ENCODE assay signal across 8 cellular contexts in genomic region chr1:93848352-93848883, GRCh38. TPM values are rescaled to one million over a fixed set of nuclear protein-coding genes. Genes with fewer than 3 reads are reported as not detected.
DNase-seq lines count a peak whose midpoint lies in the region; ATAC-seq lines count a peak whose summit lies in the region.

No MANE protein-coding gene starts in this region.

- DNase-seq in activated CD4-positive, alpha-beta T cell treated with anti-CD3 and anti-CD28 coated beads, Interleukin-2, amount 10 ng/mL, durations not matched to agents 7 days and 5 days, result no peak
- DNase-seq in activated CD4-positive, alpha-beta T cell treated with anti-CD3 and anti-CD28 coated beads for 1 hour, result no peak
- no peak for DNase-seq in activated naive CD8-positive, alpha-beta T cell treated with anti-CD3 and anti-CD28 coated beads, Interleukin-2, amount 10 ng/mL, durations not matched to agents 7 days and 5 days
- DNase-seq in NK-92 treated with Interleukin-12 subunit alpha and Interleukin-12 subunit beta, amount 100 ng/mL, for 24 hours (lab: John Stamatoyannopoulos, UW), result no peak
- DNase-seq in KG1 (lab: John Stamatoyannopoulos, UW), result no peak

- peak overlapping the region; percentile 93 for H3K4me3 ChIP-seq in thymus (ENCODE audit: low read length)

- H3K36me3 ChIP-seq in thymus (ENCODE audit: control insufficient read depth, insufficient read depth), result no peaks in the 10 kb centered on the region

- H3K27ac ChIP-seq in layer of hippocampus (ENCODE audit: low read depth, low read length) (peak overlapping the region; percentile 95), thymus (ENCODE audit: low read depth) (no peak overlapping the region)

- peak overlapping the region; percentile 95 for H3K4me3 Mint-ChIP-seq in activated CD4-positive, alpha-beta T cell treated with anti-CD3 and anti-CD28 coated beads, Interleukin-2, amount 10 ng/mL, durations not matched to agents 7 days and 5 days
- H3K4me3 Mint-ChIP-seq in activated naive CD8-positive, alpha-beta T cell treated with anti-CD3 and anti-CD28 coated beads, Interleukin-2, amount 10 ng/mL, durations not matched to agents 7 days and 5 days, result peak overlapping the region; percentile 93

- H3K36me3 Mint-ChIP-seq in activated CD4-positive, alpha-beta T cell treated with anti-CD3 and anti-CD28 coated beads, Interleukin-2, amount 10 ng/mL, durations not matched to agents 7 days and 5 days (ENCODE audit: low read depth), result peaks cover 3% of the 10 kb centered on the region
- no peaks in the 10 kb centered on the region for H3K36me3 Mint-ChIP-seq in activated naive CD8-positive, alpha-beta T cell treated with anti-CD3 and anti-CD28 coated beads, Interleukin-2, amount 10 ng/mL, durations not matched to agents 7 days and 5 days

- H3K9me3 ChIP-seq in thymus (ENCODE audit: control insufficient read depth), result no peaks in the 10 kb centered on the region

- peak overlapping the region; percentile 94 for H3K27ac Mint-ChIP-seq in activated CD4-positive, alpha-beta T cell treated with anti-CD3 and anti-CD28 coated beads, Interleukin-2, amount 10 ng/mL, durations not matched to agents 7 days and 5 days
- H3K27ac Mint-ChIP-seq in activated naive CD8-positive, alpha-beta T cell treated with anti-CD3 and anti-CD28 coated beads, Interleukin-2, amount 10 ng/mL, durations not matched to agents 7 days and 5 days, result peak overlapping the region; percentile 93

- peaks cover 30% of the 10 kb centered on the region for H3K4me1 Mint-ChIP-seq in activated CD4-positive, alpha-beta T cell treated with anti-CD3 and anti-CD28 coated beads, Interleukin-2, amount 10 ng/mL, durations not matched to agents 7 days and 5 days
- peaks cover 20% of the 10 kb centered on the region for H3K4me1 Mint-ChIP-seq in activated naive CD8-positive, alpha-beta T cell treated with anti-CD3 and anti-CD28 coated beads, Interleukin-2, amount 10 ng/mL, durations not matched to agents 7 days and 5 days

- H3K27me3 ChIP-seq in layer of hippocampus (ENCODE audit: control insufficient read depth, insufficient read depth, low read length), result no peaks in the 10 kb centered on the region
- no peaks in the 10 kb centered on the region for H3K27me3 ChIP-seq in thymus (ENCODE audit: control insufficient read depth, insufficient read depth)

- ATAC-seq in activated naive CD8-positive, alpha-beta T cell treated with anti-CD3 and anti-CD28 coated beads, Interleukin-2, amount 10 ng/mL, durations not matched to agents 7 days and 5 days (ENCODE audit: low read depth), result no peak
- no peak for ATAC-seq in GM18858 (IDR thresholded peaks at IDR 0.05; ENCODE audit: unreplicated experiment)

- no peaks in the 10 kb centered on the region for H3K9me3 Mint-ChIP-seq in activated CD4-positive, alpha-beta T cell treated with anti-CD3 and anti-CD28 coated beads, Interleukin-2, amount 10 ng/mL, durations not matched to agents 7 days and 5 days
- H3K9me3 Mint-ChIP-seq in activated naive CD8-positive, alpha-beta T cell treated with anti-CD3 and anti-CD28 coated beads, Interleukin-2, amount 10 ng/mL, durations not matched to agents 7 days and 5 days, result no peaks in the 10 kb centered on the region

- peaks cover 6% of the 10 kb centered on the region for H3K4me1 ChIP-seq in thymus (ENCODE audit: control insufficient read depth, insufficient read depth, low read length)

- CTCF ChIA-PET in activated CD4-positive, alpha-beta T cell treated with anti-CD3 and anti-CD28 coated beads, Interleukin-2, amount 10 ng/mL, durations not matched to agents 7 days and 5 days (lab: Charles Lee), result interaction anchor here (1.0 to 1.5 kb wide), 2 partner anchors 11 to 34 kb away, joined by 3 read pairs; no protein-coding TSS in a partner anchor

- POLR2A ChIA-PET in activated CD4-positive, alpha-beta T cell treated with anti-CD3 and anti-CD28 coated beads, Interleukin-2, amount 10 ng/mL, durations not matched to agents 7 days and 5 days (lab: Charles Lee), result no interaction called here
- POLR2A ChIA-PET in activated naive CD8-positive, alpha-beta T cell treated with anti-CD3 and anti-CD28 coated beads, Interleukin-2, amount 10 ng/mL, durations not matched to agents 7 days and 5 days (lab: Charles Lee), result interaction anchor here (0.8 kb wide), 1 partner anchor 569 kb away, joined by 4 read pairs; no protein-coding TSS in a partner anchor

- H3K27me3 Mint-ChIP-seq in activated CD4-positive, alpha-beta T cell treated with anti-CD3 and anti-CD28 coated beads, Interleukin-2, amount 10 ng/mL, durations not matched to agents 7 days and 5 days, result peaks cover 5% of the 10 kb centered on the region
- H3K27me3 Mint-ChIP-seq in activated naive CD8-positive, alpha-beta T cell treated with anti-CD3 and anti-CD28 coated beads, Interleukin-2, amount 10 ng/mL, durations not matched to agents 7 days and 5 days, result no peaks in the 10 kb centered on the region

- WGBS in thymus, result 87% methylated on average over 4 of the region's 4 CpGs

RNA-seq across cellular contexts. Expression of gene DNTTIP2, which starts 30.6 kb away (rescaled TPM):
- 10 to 100 TPM; 56.4 to 57.4 TPM for total RNA-seq in activated CD4-positive, alpha-beta T cell treated with anti-CD3 and anti-CD28 coated beads, Interleukin-2, amount 10 ng/mL, durations not matched to agents 7 days and 5 days
- 10 to 100 TPM; 55.1 to 61.3 TPM for total RNA-seq in activated naive CD8-positive, alpha-beta T cell treated with anti-CD3 and anti-CD28 coated beads, Interleukin-2, amount 10 ng/mL, durations not matched to agents 7 days and 5 days
- polyA plus RNA-seq in thymus, result 80.6 TPM
